Comparison of ENCODE assay signal across 6 cellular contexts in the genomic region with DNA sequence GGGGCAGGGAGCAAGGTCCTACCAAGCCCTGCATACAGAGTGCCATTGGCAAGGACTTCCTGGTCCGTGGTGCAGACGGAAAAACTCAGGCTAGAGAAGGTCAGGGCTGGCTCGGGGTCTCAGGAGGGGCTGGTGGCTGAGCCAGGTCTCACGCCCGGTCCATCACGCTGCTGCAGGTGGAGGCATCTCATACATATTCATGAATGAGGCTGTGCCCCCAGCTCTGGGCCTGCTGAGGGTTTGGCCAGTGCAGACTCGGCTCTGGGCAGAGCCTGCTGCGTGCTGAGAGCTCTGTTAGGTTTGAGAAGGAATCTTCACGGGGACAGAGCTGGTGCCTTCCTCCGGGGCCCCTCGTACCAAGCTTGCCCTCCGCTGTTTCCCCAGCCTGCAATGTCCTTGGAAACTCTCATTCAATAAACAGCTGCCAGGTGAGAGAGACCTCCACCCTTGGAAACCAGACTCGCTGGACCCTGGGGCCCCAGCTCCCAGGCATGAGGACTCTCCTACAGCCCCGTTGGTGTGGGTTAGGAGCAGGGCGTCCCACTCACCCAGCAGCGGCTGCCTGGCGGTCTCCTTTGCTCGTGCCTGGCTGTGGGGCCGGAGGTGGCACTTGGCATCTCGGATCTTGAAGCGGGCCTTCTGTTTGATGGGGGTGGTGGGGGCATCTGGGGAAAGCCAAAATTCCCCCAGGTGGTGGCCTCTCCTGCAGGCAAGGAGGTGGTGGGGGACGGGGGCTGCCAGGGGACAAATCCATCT.
"Had no signal": no experiment of that assay in that cellular context is flagged by ENCODE, and none has a peak within 500 bp of the region (broad histone marks: within the 10 kb centered on the region; RNA-seq: fewer than 3 reads in every experiment).

No MANE protein-coding gene starts in this region.

- DNase-seq: GM23248, H9, HCEC 1CT, IMR-90, KG1 had no signal

- H3K4me3 ChIP-seq: GM23248, K562 had no signal

- H3K9me3 Mint-ChIP-seq: H9 had no signal

- ATAC-seq: K562 had no signal

- H3K4me3 Mint-ChIP-seq: H9 had no signal

- H3K9ac ChIP-seq: GM23248 had no signal

- H3K27ac ChIP-seq: GM23248 had no signal

- H2AFZ ChIP-seq: GM23248 had no signal
